In genomic region chr11:2746401-2747230, GRCh38 we compare ENCODE assay signal across 22 cellular contexts. TPM values are rescaled to one million over a fixed set of nuclear protein-coding genes. Genes with fewer than 3 reads are reported as not detected.
DNase-seq lines count a peak whose midpoint lies in the region; ATAC-seq and TF ChIP-seq lines count a peak whose summit lies in the region.
"Had no signal": no experiment of that assay in that cellular context is flagged by ENCODE, and none has a peak within 500 bp of the region (broad histone marks: within the 10 kb centered on the region; RNA-seq: fewer than 3 reads in every experiment).

No MANE protein-coding gene starts in this region.

- no peak for TF ChIP-seq CTCF in A673 (conservative IDR thresholded peaks at IDR 0.05; ENCODE audit: low read depth, low read length)
- TF ChIP-seq CTCF in HEK293 (tag by site-specific recombination; IDR thresholded peaks at IDR 0.05) = no peak

- CTCF ChIA-PET in A673 (lab: Charles Lee) = no interaction called here
- CTCF ChIA-PET in HEK293 (lab: Yijun Ruan, JAX) = no interaction called here

- H4K91ac ChIP-seq in trophoblast cell (ENCODE audit: low read depth, low read length) = peak overlapping the region; percentile 79

- WGBS in trophoblast cell (ENCODE audit: extremely low coverage, insufficient coverage, insufficient read length) = no CpG with 5 or more reads among the region's 24 CpGs

- no peak overlapping the region for H3K4me2 ChIP-seq in trophoblast cell (ENCODE audit: low read length)
- H3K4me2 ChIP-seq: BLaER1 treated with 17β-estradiol and CSF1 and Interleukin-3, amounts not matched to agents 10 nM and 100 nM had no signal

- no peak overlapping the region for H3K4ac ChIP-seq in trophoblast cell (ENCODE audit: low read depth, low read length)

- ATAC-seq in left cardiac atrium (no peak), GM21360 (IDR thresholded peaks at IDR 0.05; ENCODE audit: unreplicated experiment) (no peak)
- ATAC-seq: activated T-cell treated with anti-CD3 and anti-CD28 coated beads, Interleukin-2, amount 50 U/mL, for 4 hours; pancreas had no signal

- peak overlapping the region; percentile 49 for H3K18ac ChIP-seq in trophoblast cell (ENCODE audit: low read length)

- no peak overlapping the region for H3K9ac ChIP-seq in trophoblast cell (ENCODE audit: low read length)
- H3K9ac ChIP-seq: BLaER1 treated with 17β-estradiol and CSF1 and Interleukin-3, amounts not matched to agents 10 nM and 100 nM had no signal

- H2AFZ ChIP-seq in trophoblast cell (ENCODE audit: insufficient read depth, low read length, poor library complexity) = no peak overlapping the region

- peak overlapping the region; percentile 89 for H2AK5ac ChIP-seq in trophoblast cell (ENCODE audit: low read length)

- peaks cover 1% of the 10 kb centered on the region for H3K79me2 ChIP-seq in trophoblast cell (ENCODE audit: control insufficient read depth, insufficient read depth, low read length, poor library complexity)

- DNase-seq in A673 (ENCODE audit: low spot score) (peak; percentile 67), left cardiac atrium (peak; percentile 21), trophoblast cell (no peak)
- no peak for DNase-seq in stimulated activated CD4-positive, alpha-beta T cell treated with anti-CD3 and anti-CD28 coated beads, Interleukin-4, amount 100 ng/mL, for 4 hours
- no peak for DNase-seq in stimulated activated CD4-positive, alpha-beta T cell treated with anti-CD3 and anti-CD28 coated beads, Interleukin-15, amount 100 ng/mL, for 24 hours
- no peak for DNase-seq in stimulated activated naive CD4-positive, alpha-beta T cell (lab: John Stamatoyannopoulos, UW)
- DNase-seq: activated CD4-positive, alpha-beta T cell treated with anti-CD3 and anti-CD28 coated beads, Interleukin-2, amount 10 ng/mL, durations not matched to agents 24 days and 14 days; activated naive CD4-positive, alpha-beta T cell treated with Interleukin-2 at 50 U/mL for 16 hours; activated T-cell treated with anti-CD3 and anti-CD28 coated beads, Interleukin-2, amount 50 U/mL, for 4 hours; brain microvascular endothelial cell; NCI-H1436; NCI-H2081 treated with DMSO at 0.1 percent for 48 hours; NCI-H748 treated with DMSO at 0.1 percent for 48 hours; nephron progenitor cell; OCI-M1; thyroid gland had no signal

- no peaks in the 10 kb centered on the region for H3K9me3 ChIP-seq in A673 (ENCODE audit: low read depth, low read length, poor library complexity, severe bottlenecking)
- no peaks in the 10 kb centered on the region for H3K9me3 ChIP-seq in HEK293 (ENCODE audit: control insufficient read depth, insufficient read depth, low read depth, low read length)
- H3K9me3 ChIP-seq in trophoblast cell (ENCODE audit: insufficient read depth, low read depth, low read length) = peaks cover 1% of the 10 kb centered on the region
- H3K9me3 ChIP-seq: BLaER1 treated with 17β-estradiol and CSF1 and Interleukin-3, amounts not matched to agents 10 nM and 100 nM; Caco-2; pancreas; thyroid gland had no signal

- H3K36me3 ChIP-seq in A673 (ENCODE audit: insufficient read depth, low read length, poor library complexity, severe bottlenecking) (no peaks in the 10 kb centered on the region), HEK293 (ENCODE audit: control insufficient read depth in 2 of 2, insufficient read depth in 1 of 2, low read length in 2 of 2) (no peaks in the 10 kb centered on the region), trophoblast cell (ENCODE audit: control insufficient read depth in 1 of 2, insufficient read depth in 2 of 2, low read length in 2 of 2) (no peaks in the 10 kb centered on the region)
- H3K36me3 ChIP-seq: BLaER1 treated with 17β-estradiol and CSF1 and Interleukin-3, amounts not matched to agents 10 nM and 100 nM; brain microvascular endothelial cell; pancreas; thyroid gland had no signal

- H4K8ac ChIP-seq in trophoblast cell (ENCODE audit: low read depth, low read length) = no peak overlapping the region

- H3K4me1 ChIP-seq in A673 (ENCODE audit: insufficient read depth, low read length, poor library complexity, severe bottlenecking) (peaks cover 21% of the 10 kb centered on the region), HEK293 (ENCODE audit: control insufficient read depth, insufficient read depth, low read length) (no peaks in the 10 kb centered on the region), trophoblast cell (ENCODE audit: control insufficient read depth in 1 of 2, insufficient read depth in 2 of 2, low read length in 2 of 2) (peaks cover 38 to 55% of the 10 kb centered on the region in 2 experiments)
- H3K4me1 ChIP-seq: pancreas had no signal

- intact Hi-C loops in A673 (cut with micrococcal nuclease; ENCODE audit: unreplicated experiment) (no loop called here), left cardiac atrium (cut with DNase I) (no loop called here)

- peak overlapping the region; percentile 23 for H2BK12ac ChIP-seq in trophoblast cell (ENCODE audit: low read length)

- no peak overlapping the region for H4K12ac ChIP-seq in trophoblast cell (ENCODE audit: low read depth, low read length)

- POLR2A ChIA-PET in A673 (lab: Charles Lee; ENCODE audit: low non-redundant PET) = no interaction called here
- POLR2A ChIA-PET in HEK293 (lab: Yijun Ruan, JAX) = no interaction called here

- peaks cover 52% of the 10 kb centered on the region for H3K79me1 ChIP-seq in trophoblast cell (ENCODE audit: low read length)

- H3K14ac ChIP-seq in trophoblast cell (ENCODE audit: low read length) = peak overlapping the region; percentile 38

- H3K4me3 ChIP-seq in A673 (ENCODE audit: low read depth, low read length, poor library complexity, severe bottlenecking) = no peak overlapping the region
- H3K4me3 ChIP-seq in HEK293 (ENCODE audit: low read depth, low read length) = no peak overlapping the region
- no peak overlapping the region for H3K4me3 ChIP-seq in trophoblast cell (ENCODE audit: low read depth, low read length)
- H3K4me3 ChIP-seq: BLaER1 treated with 17β-estradiol and CSF1 and Interleukin-3, amounts not matched to agents 10 nM and 100 nM; pancreas; thyroid gland had no signal

- peak overlapping the region; percentile 23 for H2BK120ac ChIP-seq in trophoblast cell (ENCODE audit: insufficient read depth, low read length, poor library complexity)

- no TSS peak for BruUV-seq in A673 (replicated peaks; lab: Mats Ljungman, UMichigan)

- no peak overlapping the region for H3K27ac ChIP-seq in A673 (ENCODE audit: low read depth, low read length, poor library complexity, severe bottlenecking)
- no peak overlapping the region for H3K27ac ChIP-seq in HEK293 (ENCODE audit: extremely low read depth, low read depth, low read length)
- no peak overlapping the region for H3K27ac ChIP-seq in trophoblast cell (ENCODE audit: low read depth, low read length)
- H3K27ac ChIP-seq: BLaER1 treated with 17β-estradiol and CSF1 and Interleukin-3, amounts not matched to agents 10 nM and 100 nM; brain microvascular endothelial cell; pancreas; VCaP had no signal

- H3K23ac ChIP-seq in trophoblast cell (ENCODE audit: low read length) = no peak overlapping the region

- no peak overlapping the region for H2BK5ac ChIP-seq in trophoblast cell (ENCODE audit: low read depth, low read length, poor library complexity)

- H3K27me3 ChIP-seq in A673 (replicated peaks; ENCODE audit: insufficient read depth, low read depth, low read length, poor library complexity) (no peaks in the 10 kb centered on the region), trophoblast cell (ENCODE audit: insufficient read depth, low read length) (no peaks in the 10 kb centered on the region)
- H3K27me3 ChIP-seq: BLaER1 treated with 17β-estradiol and CSF1 and Interleukin-3, amounts not matched to agents 10 nM and 100 nM; brain microvascular endothelial cell; pancreas; thyroid gland had no signal

TF ChIP-seq in HEK293, 187 proteins besides CTCF, POLR2A, EP300 and RAD21:
- TF ChIP-seq ZIC2 (tag by site-specific recombination; IDR thresholded peaks at IDR 0.05) (0 out of 2 replicates have a peak, but pooled peaks have one; percentile 20), ZNF248 (tag by site-specific recombination; IDR thresholded peaks at IDR 0.05) (no peak), ZNF777 (tag by site-specific recombination; IDR thresholded peaks at IDR 0.05; ENCODE audit: borderline replicate concordance) (no peak), SP3 (tag by site-specific recombination; IDR thresholded peaks at IDR 0.05) (no peak)

RNA-seq across cellular contexts. Expression of gene KCNQ1OT1, which starts 46.8 kb away (rescaled TPM):
- total RNA-seq in A673 (2021) = 4.0 and 4.1 TPM in 2 replicates
- under 1 TPM; 0.59 to 0.81 TPM for total RNA-seq in left cardiac atrium
- polyA plus RNA-seq in trophoblast cell (2013) = 0.19 and 0.21 TPM in 2 replicates

Comparison
In these comparisons a context has a peak if more than half of its experiments do, and no peak if none do; other contexts are left out.
1. DNase-seq: peak in A673 (single experiment) and left cardiac atrium (single experiment); none in trophoblast cell (0 of 2), stimulated activated CD4-positive, alpha-beta T cell treated with anti-CD3 and anti-CD28 coated beads, Interleukin-4, amount 100 ng/mL, for 4 hours (0 of 2), stimulated activated CD4-positive, alpha-beta T cell treated with anti-CD3 and anti-CD28 coated beads, Interleukin-15, amount 100 ng/mL, for 24 hours (single experiment) and stimulated activated naive CD4-positive, alpha-beta T cell (0 of 6).